8 cellular contexts compared by ENCODE assay signal in genomic region chr1:247487057-247487456, GRCh38. TPM values are rescaled to one million over a fixed set of nuclear protein-coding genes. Genes with fewer than 3 reads are reported as not detected.
DNase-seq lines count a peak whose midpoint lies in the region; ATAC-seq, FAIRE-seq and TF ChIP-seq lines count a peak whose summit lies in the region.

No MANE protein-coding gene starts in this region.

- no peak for DNase-seq in AG09309 (ENCODE audit: low read depth)
- no peak for DNase-seq in GM12864 (ENCODE audit: low read depth)
- DNase-seq in NCI-H748 treated with DMSO at 0.1 percent for 48 hours (lab: John Stamatoyannopoulos, UW), result peak; percentile 3
- peak; percentile 9 to 25 for DNase-seq in activated T-cell treated with anti-CD3 and anti-CD28 coated beads, Interleukin-2, amount 50 U/mL, for 72 hours
- no peak for DNase-seq in right cardiac atrium
- peak; percentile 47 for DNase-seq in small intestine
- no peak for DNase-seq in NCI-H2029 treated with DMSO at 0.1 percent for 48 hours (lab: John Stamatoyannopoulos, UW)

- no peak for FAIRE-seq in small intestine (lab: Jason Lieb, UNC)

- H3K9me3 Mint-ChIP-seq in activated T-cell treated with anti-CD3 and anti-CD28 coated beads, Interleukin-2, amount 50 U/mL, for 72 hours, result no peaks in the 10 kb centered on the region

- no peak overlapping the region for H3K4me3 Mint-ChIP-seq in activated T-cell treated with anti-CD3 and anti-CD28 coated beads, Interleukin-2, amount 50 U/mL, for 72 hours

- H3K4me1 ChIP-seq in right cardiac atrium (ENCODE audit: control insufficient read depth, insufficient read depth, low read length) (no peaks in the 10 kb centered on the region), small intestine (ENCODE audit: control insufficient read depth in 2 of 2, insufficient read depth in 1 of 2, low read depth in 1 of 2, low read length in 1 of 2) (no peaks in the 10 kb centered on the region)

- H3K27ac Mint-ChIP-seq in activated T-cell treated with anti-CD3 and anti-CD28 coated beads, Interleukin-2, amount 50 U/mL, for 72 hours, result no peak overlapping the region

- no peaks in the 10 kb centered on the region for H3K4me1 Mint-ChIP-seq in activated T-cell treated with anti-CD3 and anti-CD28 coated beads, Interleukin-2, amount 50 U/mL, for 72 hours (ENCODE audit: low read depth)

- no peaks in the 10 kb centered on the region for H3K36me3 Mint-ChIP-seq in activated T-cell treated with anti-CD3 and anti-CD28 coated beads, Interleukin-2, amount 50 U/mL, for 72 hours (ENCODE audit: insufficient read depth in 2 of 2)

- H3K9me3 ChIP-seq in right cardiac atrium (ENCODE audit: control insufficient read depth, low read length), result no peaks in the 10 kb centered on the region
- no peaks in the 10 kb centered on the region for H3K9me3 ChIP-seq in small intestine (ENCODE audit: control insufficient read depth, low read depth)

- H3K27me3 ChIP-seq in right cardiac atrium (ENCODE audit: control insufficient read depth, insufficient read depth), result no peaks in the 10 kb centered on the region
- no peaks in the 10 kb centered on the region for H3K27me3 ChIP-seq in small intestine (ENCODE audit: control insufficient read depth in 2 of 2, insufficient read depth in 2 of 2, low read length in 2 of 2)

- H3K27me3 Mint-ChIP-seq in activated T-cell treated with anti-CD3 and anti-CD28 coated beads, Interleukin-2, amount 50 U/mL, for 72 hours (ENCODE audit: low read depth), result peaks cover 30% of the 10 kb centered on the region

- peak; percentile 38 for TF ChIP-seq CTCF in AG09309 (IDR thresholded peaks at IDR 0.05; ENCODE audit: control insufficient read depth, insufficient read depth, low read depth, low read length, missing control alignments)
- peak; percentile 50 for TF ChIP-seq CTCF in GM12864 (IDR thresholded peaks at IDR 0.05; ENCODE audit: low read depth, low read length, missing control alignments)

- H3K4me3 ChIP-seq in AG09309 (ENCODE audit: control insufficient read depth, low read depth, low read length) (no peak overlapping the region), GM12864 (ENCODE audit: low read depth, low read length) (no peak overlapping the region), right cardiac atrium (ENCODE audit: low read length) (no peak overlapping the region), small intestine (ENCODE audit: low read depth in 1 of 2, low read length in 2 of 2) (no peak overlapping the region)

- H3K36me3 ChIP-seq in small intestine (ENCODE audit: control insufficient read depth in 2 of 2, insufficient read depth in 2 of 2, low read length in 2 of 2), result no peaks in the 10 kb centered on the region

- ATAC-seq in HG02678 (IDR thresholded peaks at IDR 0.05; ENCODE audit: unreplicated experiment), result peak; percentile 81
- peak; percentile 55 to 69 for ATAC-seq in activated T-cell treated with anti-CD3 and anti-CD28 coated beads, Interleukin-2, amount 50 U/mL, for 72 hours (replicated peaks in 1 of 2)
- ATAC-seq in right cardiac atrium, result peak; percentile 68 to 72

- H3K27ac ChIP-seq in right cardiac atrium (ENCODE audit: low read length) (no peak overlapping the region), small intestine (ENCODE audit: low read depth in 1 of 2, low read length in 1 of 2) (no peak overlapping the region)

- intact Hi-C loops in right cardiac atrium (cut with DNase I), result loop anchor here in 3 of 4 donors (2.0 to 10.0 kb wide), 3 partner anchors 92 to 96 kb away; no protein-coding TSS in a partner anchor

RNA-seq across cellular contexts. Expression of gene OR2B11, which starts 29.2 kb away (rescaled TPM):
- total RNA-seq in activated T-cell treated with anti-CD3 and anti-CD28 coated beads, Interleukin-2, amount 50 U/mL, for 72 hours, result under 1 TPM in 1 of 2 donors, not detected in 1; 0.07 TPM
- not detected for total RNA-seq in right cardiac atrium
- polyA plus RNA-seq in right cardiac atrium (not detected), small intestine (not detected)

RNA-seq across cellular contexts. Expression of gene OR2C3, which starts 49.2 kb away (rescaled TPM):
- total RNA-seq in activated T-cell treated with anti-CD3 and anti-CD28 coated beads, Interleukin-2, amount 50 U/mL, for 72 hours, result not detected
- under 1 TPM in 2 of 4 donors, not detected in 2; 0.03 TPM for total RNA-seq in right cardiac atrium
- polyA plus RNA-seq in right cardiac atrium (0.02 TPM), small intestine (under 1 TPM in 1 of 3 donors, not detected in 2; 0.01 TPM)

Comparison
In these comparisons a context has a peak if more than half of its experiments do, and no peak if none do; other contexts are left out.
1. DNase-seq: peak in NCI-H748 treated with DMSO at 0.1 percent for 48 hours (single experiment), activated T-cell treated with anti-CD3 and anti-CD28 coated beads, Interleukin-2, amount 50 U/mL, for 72 hours (2 of 2) and small intestine (single experiment); none in AG09309 (single experiment), GM12864 (single experiment), right cardiac atrium (0 of 3) and NCI-H2029 treated with DMSO at 0.1 percent for 48 hours (single experiment).
2. Peak in every context shown above with its lines, with median percentiles within 50 percentile points of each other: ATAC-seq.